Comparison of ENCODE assay signal across 23 cellular contexts in genomic region chr17:30158896-30159625, GRCh38.
"Had no signal": no experiment of that assay in that cellular context is flagged by ENCODE, and none has a peak within 500 bp of the region (broad histone marks: within the 10 kb centered on the region; RNA-seq: fewer than 3 reads in every experiment).

No MANE protein-coding gene starts in this region.

- H3K27me3 ChIP-seq: MG63, Peyer's patch, SJSA1 had no signal

- DNase-seq: activated CD4-positive, alpha-beta T cell treated with anti-CD3 and anti-CD28 coated beads for 1 hour; activated CD4-positive, alpha-beta T cell treated with anti-CD3 and anti-CD28 coated beads, Interleukin-2, amount 10 ng/mL, durations not matched to agents 24 days and 14 days; activated CD4-positive, alpha-beta T cell treated with anti-CD3 and anti-CD28 coated beads, Interleukin-2, amount 50 U/mL, for 48 hours; activated effector memory CD4-positive, alpha-beta T cell treated with Interleukin-2 at 50 U/mL for 16 hours; activated naive CD4-positive, alpha-beta T cell; caudate nucleus; cortex of kidney; KG1; MG63; NCI-H1048; NCI-H146; NCI-H2029; NCI-H2107; NCI-H2171 treated with DMSO at 0.1 percent for 48 hours; NCI-H226; NCI-H526 treated with DMSO at 0.1 percent for 48 hours; NCI-H82; OCI-M1; Peyer's patch; SHP77 had no signal

- H3K9me3 ChIP-seq: Peyer's patch, SJSA1 had no signal

- H3K4me3 ChIP-seq: MG63, Peyer's patch, SJSA1 had no signal

- ATAC-seq: SK-N-SH treated with all-trans-retinoic acid at 6 μM for 48 hours, WTC11 had no signal

- H3K27ac ChIP-seq: Peyer's patch, SJSA1 had no signal

- H3K4me1 ChIP-seq: Peyer's patch, SJSA1 had no signal
